ENCODE assay signal across 1 cellular context in the genomic region with DNA sequence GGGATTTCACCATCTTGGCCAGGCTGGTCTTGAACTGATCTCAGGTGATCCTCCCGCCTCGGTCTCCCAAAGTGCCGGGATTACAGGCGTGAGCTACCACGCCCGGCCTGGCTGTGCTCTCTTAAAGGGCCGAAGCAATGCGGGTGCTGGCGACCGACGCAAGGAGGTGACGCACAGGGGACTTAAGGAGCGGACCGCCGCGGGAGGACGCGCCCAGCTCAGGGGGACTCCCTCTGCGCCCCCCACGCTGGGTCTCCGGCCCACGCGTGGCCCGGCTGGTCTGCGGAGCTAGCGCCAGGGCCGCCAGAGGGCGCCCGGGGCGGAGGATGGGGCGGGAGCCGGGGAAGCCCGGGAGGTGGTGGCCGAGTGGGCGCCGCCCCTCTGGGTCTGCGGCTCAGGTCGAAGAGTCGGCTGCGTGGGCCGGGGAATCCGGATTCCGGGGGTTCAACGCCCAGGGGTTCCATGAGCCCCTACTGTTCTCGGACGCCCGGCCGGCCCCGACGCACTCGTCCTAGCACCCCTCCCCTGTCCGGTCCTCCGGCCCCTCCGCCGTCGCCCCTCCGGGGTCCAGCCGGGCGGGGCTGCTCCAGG.
A peak's percentile ranks its signal among the peaks of the same experiment; 100 is the strongest.
TF ChIP-seq lines count a peak whose summit lies in the region.

No MANE protein-coding gene starts in this region.

TF ChIP-seq in GM12878, 131 proteins besides CTCF, POLR2A, EP300 and RAD21 (continued from another document and continues in another):
- TF ChIP-seq, protein P1, sequence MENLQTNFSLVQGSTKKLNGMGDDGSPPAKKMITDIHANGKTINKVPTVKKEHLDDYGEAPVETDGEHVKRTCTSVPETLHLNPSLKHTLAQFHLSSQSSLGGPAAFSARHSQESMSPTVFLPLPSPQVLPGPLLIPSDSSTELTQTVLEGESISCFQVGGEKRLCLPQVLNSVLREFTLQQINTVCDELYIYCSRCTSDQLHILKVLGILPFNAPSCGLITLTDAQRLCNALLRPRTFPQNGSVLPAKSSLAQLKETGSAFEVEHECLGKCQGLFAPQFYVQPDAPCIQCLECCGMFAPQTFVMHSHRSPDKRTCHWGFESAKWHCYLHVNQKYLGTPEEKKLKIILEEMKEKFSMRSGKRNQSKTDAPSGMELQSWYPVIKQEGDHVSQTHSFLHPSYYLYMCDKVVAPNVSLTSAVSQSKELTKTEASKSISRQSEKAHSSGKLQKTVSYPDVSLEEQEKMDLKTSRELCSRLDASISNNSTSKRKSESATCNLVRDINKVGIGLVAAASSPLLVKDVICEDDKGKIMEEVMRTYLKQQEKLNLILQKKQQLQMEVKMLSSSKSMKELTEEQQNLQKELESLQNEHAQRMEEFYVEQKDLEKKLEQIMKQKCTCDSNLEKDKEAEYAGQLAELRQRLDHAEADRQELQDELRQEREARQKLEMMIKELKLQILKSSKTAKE (IDR thresholded peaks at IDR 0.05; ENCODE audit: low read depth, poor library complexity, severe bottlenecking), result no peak
- TF ChIP-seq ATF7 (IDR thresholded peaks at IDR 0.05; ENCODE audit: low read depth) (no peak), DPF2 (IDR thresholded peaks at IDR 0.05) (peak; percentile 80), ZZZ3 (IDR thresholded peaks at IDR 0.05; ENCODE audit: control insufficient read depth, insufficient read length, low read depth) (no peak), SIX5 (IDR thresholded peaks at IDR 0.05; ENCODE audit: low read depth, low read length, severe bottlenecking) (no peak), SPI1 (IDR thresholded peaks at IDR 0.05; ENCODE audit: borderline replicate concordance, insufficient read depth, low read depth, low read length) (no peak), SRF (IDR thresholded peaks at IDR 0.05; ENCODE audit: low read depth in 2 of 2, low read length in 2 of 2) (no peak), HDGF (IDR thresholded peaks at IDR 0.05) (0 out of 2 replicates have a peak, but pooled peaks have one; percentile 80), TAF1 (IDR thresholded peaks at IDR 0.05; ENCODE audit: borderline replicate concordance, low read depth, low read length) (no peak), MEF2A (IDR thresholded peaks at IDR 0.05; ENCODE audit: insufficient read depth, low read depth, low read length) (no peak), ZNF207 (IDR thresholded peaks at IDR 0.05; ENCODE audit: borderline replicate concordance) (peak; percentile 85), LARP7 (IDR thresholded peaks at IDR 0.05) (peak; percentile 82), GATAD2B (conservative IDR thresholded peaks at IDR 0.05; ENCODE audit: low read depth) (peak; percentile 97), PAX5 (IDR thresholded peaks at IDR 0.05; ENCODE audit: borderline replicate concordance, low read depth, low read length) (peak; percentile 27; the same call in 1 of the 2 replicates), JUND (IDR thresholded peaks at IDR 0.05; ENCODE audit: low read depth, low read length) (no peak), PAX8 (IDR thresholded peaks at IDR 0.05) (no peak), ZNF24 (IDR thresholded peaks at IDR 0.05) (no peak), FOXK2 (IDR thresholded peaks at IDR 0.05) (no peak), ASH2L (IDR thresholded peaks at IDR 0.05; ENCODE audit: borderline replicate concordance, low read depth) (no peak), MYB (IDR thresholded peaks at IDR 0.05; ENCODE audit: borderline replicate concordance, low read depth, low read length) (no peak), CBX3 (IDR thresholded peaks at IDR 0.05; ENCODE audit: borderline replicate concordance, low read depth) (no peak), POU2F2 (IDR thresholded peaks at IDR 0.05; ENCODE audit: borderline replicate concordance, low read depth, low read length) (no peak), NBN (IDR thresholded peaks at IDR 0.05) (peak; percentile 60; the same call in 1 of the 2 replicates), RELA (IDR thresholded peaks at IDR 0.05; ENCODE audit: borderline replicate concordance, partially characterized antibody) (peak; percentile 56), HCFC1 (IDR thresholded peaks at IDR 0.05; ENCODE audit: low read length) (no peak), YBX1 (IDR thresholded peaks at IDR 0.05) (no peak), KDM1A (IDR thresholded peaks at IDR 0.05; ENCODE audit: borderline replicate concordance) (no peak), RAD51 (IDR thresholded peaks at IDR 0.05) (no peak), HDAC6 (IDR thresholded peaks at IDR 0.05; ENCODE audit: unreplicated experiment) (no peak), STAT3 (IDR thresholded peaks at IDR 0.05; ENCODE audit: low read depth, low read length) (no peak), RCOR1 (conservative IDR thresholded peaks at IDR 0.05; ENCODE audit: low read depth, low read length) (no peak), CBX5 (IDR thresholded peaks at IDR 0.05; ENCODE audit: low read depth) (no peak; the same call in 1 of the 2 replicates), POLR2AphosphoS2 (IDR thresholded peaks at IDR 0.05; ENCODE audit: low read depth, low read length) (no peak), EZH2 (IDR thresholded peaks at IDR 0.05; ENCODE audit: borderline replicate concordance, control insufficient read depth, low read depth, low read length) (no peak), TCF12 (IDR thresholded peaks at IDR 0.05; ENCODE audit: low read depth, low read length) (0 out of 2 replicates have a peak, but pooled peaks have one; percentile 38)
- TF ChIP-seq, protein P2, sequence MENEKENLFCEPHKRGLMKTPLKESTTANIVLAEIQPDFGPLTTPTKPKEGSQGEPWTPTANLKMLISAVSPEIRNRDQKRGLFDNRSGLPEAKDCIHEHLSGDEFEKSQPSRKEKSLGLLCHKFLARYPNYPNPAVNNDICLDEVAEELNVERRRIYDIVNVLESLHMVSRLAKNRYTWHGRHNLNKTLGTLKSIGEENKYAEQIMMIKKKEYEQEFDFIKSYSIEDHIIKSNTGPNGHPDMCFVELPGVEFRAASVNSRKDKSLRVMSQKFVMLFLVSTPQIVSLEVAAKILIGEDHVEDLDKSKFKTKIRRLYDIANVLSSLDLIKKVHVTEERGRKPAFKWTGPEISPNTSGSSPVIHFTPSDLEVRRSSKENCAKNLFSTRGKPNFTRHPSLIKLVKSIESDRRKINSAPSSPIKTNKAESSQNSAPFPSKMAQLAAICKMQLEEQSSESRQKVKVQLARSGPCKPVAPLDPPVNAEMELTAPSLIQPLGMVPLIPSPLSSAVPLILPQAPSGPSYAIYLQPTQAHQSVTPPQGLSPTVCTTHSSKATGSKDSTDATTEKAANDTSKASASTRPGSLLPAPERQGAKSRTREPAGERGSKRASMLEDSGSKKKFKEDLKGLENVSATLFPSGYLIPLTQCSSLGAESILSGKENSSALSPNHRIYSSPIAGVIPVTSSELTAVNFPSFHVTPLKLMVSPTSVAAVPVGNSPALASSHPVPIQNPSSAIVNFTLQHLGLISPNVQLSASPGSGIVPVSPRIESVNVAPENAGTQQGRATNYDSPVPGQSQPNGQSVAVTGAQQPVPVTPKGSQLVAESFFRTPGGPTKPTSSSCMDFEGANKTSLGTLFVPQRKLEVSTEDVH (IDR thresholded peaks at IDR 0.05; ENCODE audit: low read depth, partially characterized antibody), result no peak
- TF ChIP-seq, protein P3, sequence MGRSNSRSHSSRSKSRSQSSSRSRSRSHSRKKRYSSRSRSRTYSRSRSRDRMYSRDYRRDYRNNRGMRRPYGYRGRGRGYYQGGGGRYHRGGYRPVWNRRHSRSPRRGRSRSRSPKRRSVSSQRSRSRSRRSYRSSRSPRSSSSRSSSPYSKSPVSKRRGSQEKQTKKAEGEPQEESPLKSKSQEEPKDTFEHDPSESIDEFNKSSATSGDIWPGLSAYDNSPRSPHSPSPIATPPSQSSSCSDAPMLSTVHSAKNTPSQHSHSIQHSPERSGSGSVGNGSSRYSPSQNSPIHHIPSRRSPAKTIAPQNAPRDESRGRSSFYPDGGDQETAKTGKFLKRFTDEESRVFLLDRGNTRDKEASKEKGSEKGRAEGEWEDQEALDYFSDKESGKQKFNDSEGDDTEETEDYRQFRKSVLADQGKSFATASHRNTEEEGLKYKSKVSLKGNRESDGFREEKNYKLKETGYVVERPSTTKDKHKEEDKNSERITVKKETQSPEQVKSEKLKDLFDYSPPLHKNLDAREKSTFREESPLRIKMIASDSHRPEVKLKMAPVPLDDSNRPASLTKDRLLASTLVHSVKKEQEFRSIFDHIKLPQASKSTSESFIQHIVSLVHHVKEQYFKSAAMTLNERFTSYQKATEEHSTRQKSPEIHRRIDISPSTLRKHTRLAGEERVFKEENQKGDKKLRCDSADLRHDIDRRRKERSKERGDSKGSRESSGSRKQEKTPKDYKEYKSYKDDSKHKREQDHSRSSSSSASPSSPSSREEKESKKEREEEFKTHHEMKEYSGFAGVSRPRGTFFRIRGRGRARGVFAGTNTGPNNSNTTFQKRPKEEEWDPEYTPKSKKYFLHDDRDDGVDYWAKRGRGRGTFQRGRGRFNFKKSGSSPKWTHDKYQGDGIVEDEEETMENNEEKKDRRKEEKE (IDR thresholded peaks at IDR 0.05), result no peak
- TF ChIP-seq, protein P4, sequence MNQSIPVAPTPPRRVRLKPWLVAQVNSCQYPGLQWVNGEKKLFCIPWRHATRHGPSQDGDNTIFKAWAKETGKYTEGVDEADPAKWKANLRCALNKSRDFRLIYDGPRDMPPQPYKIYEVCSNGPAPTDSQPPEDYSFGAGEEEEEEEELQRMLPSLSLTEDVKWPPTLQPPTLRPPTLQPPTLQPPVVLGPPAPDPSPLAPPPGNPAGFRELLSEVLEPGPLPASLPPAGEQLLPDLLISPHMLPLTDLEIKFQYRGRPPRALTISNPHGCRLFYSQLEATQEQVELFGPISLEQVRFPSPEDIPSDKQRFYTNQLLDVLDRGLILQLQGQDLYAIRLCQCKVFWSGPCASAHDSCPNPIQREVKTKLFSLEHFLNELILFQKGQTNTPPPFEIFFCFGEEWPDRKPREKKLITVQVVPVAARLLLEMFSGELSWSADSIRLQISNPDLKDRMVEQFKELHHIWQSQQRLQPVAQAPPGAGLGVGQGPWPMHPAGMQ (IDR thresholded peaks at IDR 0.05; ENCODE audit: borderline replicate concordance), result no peak
- TF ChIP-seq, protein P5, sequence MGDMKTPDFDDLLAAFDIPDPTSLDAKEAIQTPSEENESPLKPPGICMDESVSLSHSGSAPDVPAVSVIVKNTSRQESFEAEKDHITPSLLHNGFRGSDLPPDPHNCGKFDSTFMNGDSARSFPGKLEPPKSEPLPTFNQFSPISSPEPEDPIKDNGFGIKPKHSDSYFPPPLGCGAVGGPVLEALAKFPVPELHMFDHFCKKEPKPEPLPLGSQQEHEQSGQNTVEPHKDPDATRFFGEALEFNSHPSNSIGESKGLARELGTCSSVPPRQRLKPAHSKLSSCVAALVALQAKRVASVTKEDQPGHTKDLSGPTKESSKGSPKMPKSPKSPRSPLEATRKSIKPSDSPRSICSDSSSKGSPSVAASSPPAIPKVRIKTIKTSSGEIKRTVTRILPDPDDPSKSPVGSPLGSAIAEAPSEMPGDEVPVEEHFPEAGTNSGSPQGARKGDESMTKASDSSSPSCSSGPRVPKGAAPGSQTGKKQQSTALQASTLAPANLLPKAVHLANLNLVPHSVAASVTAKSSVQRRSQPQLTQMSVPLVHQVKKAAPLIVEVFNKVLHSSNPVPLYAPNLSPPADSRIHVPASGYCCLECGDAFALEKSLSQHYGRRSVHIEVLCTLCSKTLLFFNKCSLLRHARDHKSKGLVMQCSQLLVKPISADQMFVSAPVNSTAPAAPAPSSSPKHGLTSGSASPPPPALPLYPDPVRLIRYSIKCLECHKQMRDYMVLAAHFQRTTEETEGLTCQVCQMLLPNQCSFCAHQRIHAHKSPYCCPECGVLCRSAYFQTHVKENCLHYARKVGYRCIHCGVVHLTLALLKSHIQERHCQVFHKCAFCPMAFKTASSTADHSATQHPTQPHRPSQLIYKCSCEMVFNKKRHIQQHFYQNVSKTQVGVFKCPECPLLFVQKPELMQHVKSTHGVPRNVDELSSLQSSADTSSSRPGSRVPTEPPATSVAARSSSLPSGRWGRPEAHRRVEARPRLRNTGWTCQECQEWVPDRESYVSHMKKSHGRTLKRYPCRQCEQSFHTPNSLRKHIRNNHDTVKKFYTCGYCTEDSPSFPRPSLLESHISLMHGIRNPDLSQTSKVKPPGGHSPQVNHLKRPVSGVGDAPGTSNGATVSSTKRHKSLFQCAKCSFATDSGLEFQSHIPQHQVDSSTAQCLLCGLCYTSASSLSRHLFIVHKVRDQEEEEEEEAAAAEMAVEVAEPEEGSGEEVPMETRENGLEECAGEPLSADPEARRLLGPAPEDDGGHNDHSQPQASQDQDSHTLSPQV (IDR thresholded peaks at IDR 0.05), result no peak
- TF ChIP-seq, protein P6, sequence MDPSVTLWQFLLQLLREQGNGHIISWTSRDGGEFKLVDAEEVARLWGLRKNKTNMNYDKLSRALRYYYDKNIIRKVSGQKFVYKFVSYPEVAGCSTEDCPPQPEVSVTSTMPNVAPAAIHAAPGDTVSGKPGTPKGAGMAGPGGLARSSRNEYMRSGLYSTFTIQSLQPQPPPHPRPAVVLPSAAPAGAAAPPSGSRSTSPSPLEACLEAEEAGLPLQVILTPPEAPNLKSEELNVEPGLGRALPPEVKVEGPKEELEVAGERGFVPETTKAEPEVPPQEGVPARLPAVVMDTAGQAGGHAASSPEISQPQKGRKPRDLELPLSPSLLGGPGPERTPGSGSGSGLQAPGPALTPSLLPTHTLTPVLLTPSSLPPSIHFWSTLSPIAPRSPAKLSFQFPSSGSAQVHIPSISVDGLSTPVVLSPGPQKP (IDR thresholded peaks at IDR 0.05; ENCODE audit: low read depth, low read length), result no peak
- TF ChIP-seq, protein P7, sequence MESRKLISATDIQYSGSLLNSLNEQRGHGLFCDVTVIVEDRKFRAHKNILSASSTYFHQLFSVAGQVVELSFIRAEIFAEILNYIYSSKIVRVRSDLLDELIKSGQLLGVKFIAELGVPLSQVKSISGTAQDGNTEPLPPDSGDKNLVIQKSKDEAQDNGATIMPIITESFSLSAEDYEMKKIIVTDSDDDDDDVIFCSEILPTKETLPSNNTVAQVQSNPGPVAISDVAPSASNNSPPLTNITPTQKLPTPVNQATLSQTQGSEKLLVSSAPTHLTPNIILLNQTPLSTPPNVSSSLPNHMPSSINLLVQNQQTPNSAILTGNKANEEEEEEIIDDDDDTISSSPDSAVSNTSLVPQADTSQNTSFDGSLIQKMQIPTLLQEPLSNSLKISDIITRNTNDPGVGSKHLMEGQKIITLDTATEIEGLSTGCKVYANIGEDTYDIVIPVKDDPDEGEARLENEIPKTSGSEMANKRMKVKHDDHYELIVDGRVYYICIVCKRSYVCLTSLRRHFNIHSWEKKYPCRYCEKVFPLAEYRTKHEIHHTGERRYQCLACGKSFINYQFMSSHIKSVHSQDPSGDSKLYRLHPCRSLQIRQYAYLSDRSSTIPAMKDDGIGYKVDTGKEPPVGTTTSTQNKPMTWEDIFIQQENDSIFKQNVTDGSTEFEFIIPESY (IDR thresholded peaks at IDR 0.05), result no peak
